37 cellular contexts compared by ENCODE assay signal in genomic region chr5:35209862-35210261, GRCh38. TPM values are rescaled to one million over a fixed set of nuclear protein-coding genes. Genes with fewer than 3 reads are reported as not detected.
"Had no signal": no experiment of that assay in that cellular context is flagged by ENCODE, and none has a peak within 500 bp of the region (broad histone marks: within the 10 kb centered on the region; RNA-seq: fewer than 3 reads in every experiment).

No MANE protein-coding gene starts in this region.

- H3K36me3 Mint-ChIP-seq: activated naive CD4-positive, alpha-beta T cell treated with anti-CD3 and anti-CD28 coated beads, Interleukin-2, amount 10 ng/mL, durations not matched to agents 7 days and 5 days; activated naive CD4-positive, alpha-beta T cell treated with anti-CD3 and anti-CD28 coated beads, Interleukin-2, amount 50 U/mL, for 24 hours; activated naive CD4-positive, alpha-beta T cell treated with anti-CD3 and anti-CD28 coated beads, Interleukin-2, amount 50 U/mL, for 72 hours; activated naive CD8-positive, alpha-beta T cell; activated naive CD8-positive, alpha-beta T cell treated with anti-CD3 and anti-CD28 coated beads for 36 hours; activated naive CD8-positive, alpha-beta T cell treated with anti-CD3 and anti-CD28 coated beads, Interleukin-2, amount 10 ng/mL, durations not matched to agents 7 days and 5 days; brain had no signal

- H3K9me3 Mint-ChIP-seq: activated naive CD4-positive, alpha-beta T cell treated with anti-CD3 and anti-CD28 coated beads for 36 hours; activated naive CD4-positive, alpha-beta T cell treated with anti-CD3 and anti-CD28 coated beads, Interleukin-2, amount 10 ng/mL, durations not matched to agents 7 days and 5 days; activated naive CD4-positive, alpha-beta T cell treated with anti-CD3 and anti-CD28 coated beads, Interleukin-2, amount 50 U/mL, for 24 hours; activated naive CD4-positive, alpha-beta T cell treated with anti-CD3 and anti-CD28 coated beads, Interleukin-2, amount 50 U/mL, for 72 hours; activated naive CD8-positive, alpha-beta T cell treated with anti-CD3 and anti-CD28 coated beads for 36 hours; activated naive CD8-positive, alpha-beta T cell treated with anti-CD3 and anti-CD28 coated beads, Interleukin-2, amount 10 ng/mL, durations not matched to agents 7 days and 5 days; activated naive CD8-positive, alpha-beta T cell treated with anti-CD3 and anti-CD28 coated beads, Interleukin-2, amount 50 U/mL, for 24 hours; activated T-cell treated with anti-CD3 and anti-CD28 coated beads, Interleukin-2, amount 50 U/mL, for 24 hours; activated T-cell treated with anti-CD3 and anti-CD28 coated beads, Interleukin-2, amount 50 U/mL, for 4 hours; activated T-cell treated with anti-CD3 and anti-CD28 coated beads, Interleukin-2, amount 50 U/mL, for 72 hours; activated T-helper 1 cell treated with anti-CD3 and anti-CD28 coated beads, Interleukin-12 subunit alpha, Interleukin-12 subunit beta, Interleukin-2, Interleukin-4 antibody, amounts not matched to agents 30 ng/mL and 10 ng/mL and 1 ng/mL, durations not matched to agents 14 hours and 24 hours and 36 hours; activated T-helper 17 cell treated with anti-CD3 and anti-CD28 coated beads, Interleukin-2, amount 50 U/mL, for 72 hours; activated T-helper 2 cell treated with anti-CD3 and anti-CD28 coated beads, Interferon-gamma antibody, Interleukin-2, Interleukin-4, amounts not matched to agents 10 μg/mL and 5 μg/mL and 100 μg/mL, durations not matched to agents 14 hours and 24 hours and 36 hours; brain; central memory CD8-positive, alpha-beta T cell had no signal

- H3K27me3 Mint-ChIP-seq: brain had no signal

- H3K27me3 ChIP-seq: adrenal gland, ascending aorta, body of pancreas, brain microvascular endothelial cell, breast epithelium had no signal

- H3K9me3 ChIP-seq: adrenal gland, ascending aorta, body of pancreas, breast epithelium had no signal

- H3K4me1 Mint-ChIP-seq: activated naive CD4-positive, alpha-beta T cell treated with anti-CD3 and anti-CD28 coated beads, Interleukin-2, amount 10 ng/mL, durations not matched to agents 7 days and 5 days; activated naive CD4-positive, alpha-beta T cell treated with anti-CD3 and anti-CD28 coated beads, Interleukin-2, amount 50 U/mL, for 24 hours; activated naive CD8-positive, alpha-beta T cell treated with anti-CD3 and anti-CD28 coated beads, Interleukin-2, amount 10 ng/mL, durations not matched to agents 7 days and 5 days; activated T-helper 17 cell treated with anti-CD3 and anti-CD28 coated beads, Interleukin-2, amount 50 U/mL, for 72 hours; central memory CD8-positive, alpha-beta T cell had no signal

- H3K27ac ChIP-seq: adrenal gland, ascending aorta, body of pancreas, brain microvascular endothelial cell, breast epithelium, cardiac muscle cell had no signal

- DNase-seq: activated effector memory CD4-positive, alpha-beta T cell treated with anti-CD3 and anti-CD28 coated beads, Interleukin-2, amount 50 U/mL, for 16 hours; activated effector memory CD4-positive, alpha-beta T cell treated with Interleukin-2 at 50 U/mL for 16 hours; activated gamma-delta T cell; activated gamma-delta T cell treated with Interleukin-2 at 50 U/mL for 16 hours; activated naive CD4-positive, alpha-beta T cell; activated naive CD4-positive, alpha-beta T cell treated with anti-CD3 and anti-CD28 coated beads for 36 hours; activated naive CD4-positive, alpha-beta T cell treated with anti-CD3 and anti-CD28 coated beads, Interleukin-2, amount 10 ng/mL, durations not matched to agents 7 days and 5 days; activated naive CD4-positive, alpha-beta T cell treated with anti-CD3 and anti-CD28 coated beads, Interleukin-2, amount 50 U/mL, for 16 hours; activated naive CD4-positive, alpha-beta T cell treated with Interleukin-2 at 50 U/mL for 16 hours; activated naive CD8-positive, alpha-beta T cell treated with anti-CD3 and anti-CD28 coated beads for 36 hours; activated naive CD8-positive, alpha-beta T cell treated with anti-CD3 and anti-CD28 coated beads, Interleukin-2, amount 10 ng/mL, durations not matched to agents 7 days and 5 days; activated naive CD8-positive, alpha-beta T cell treated with anti-CD3 and anti-CD28 coated beads, Interleukin-2, amount 50 U/mL, for 24 hours; activated T-cell treated with anti-CD3 and anti-CD28 coated beads for 4 hours; activated T-cell treated with anti-CD3 and anti-CD28 coated beads, Interleukin-2, amount 50 U/mL, for 1 hour; activated T-cell treated with anti-CD3 and anti-CD28 coated beads, Interleukin-2, amount 50 U/mL, for 24 hours; activated T-cell treated with anti-CD3 and anti-CD28 coated beads, Interleukin-2, amount 50 U/mL, for 4 hours; activated T-cell treated with anti-CD3 and anti-CD28 coated beads, Interleukin-2, amount 50 U/mL, for 48 hours; activated T-cell treated with anti-CD3 and anti-CD28 coated beads, Interleukin-2, amount 50 U/mL, for 72 hours; amniotic stem cell; amygdala; aorta; body of pancreas; brain microvascular endothelial cell; central memory CD4-positive, alpha-beta T cell; cerebellar nuclear complex had no signal

- H3K27ac Mint-ChIP-seq: activated naive CD4-positive, alpha-beta T cell treated with anti-CD3 and anti-CD28 coated beads for 36 hours; activated naive CD4-positive, alpha-beta T cell treated with anti-CD3 and anti-CD28 coated beads, Interleukin-2, amount 10 ng/mL, durations not matched to agents 7 days and 5 days; activated naive CD4-positive, alpha-beta T cell treated with anti-CD3 and anti-CD28 coated beads, Interleukin-2, amount 50 U/mL, for 24 hours; activated naive CD4-positive, alpha-beta T cell treated with anti-CD3 and anti-CD28 coated beads, Interleukin-2, amount 50 U/mL, for 72 hours; activated naive CD8-positive, alpha-beta T cell; activated naive CD8-positive, alpha-beta T cell treated with anti-CD3 and anti-CD28 coated beads for 36 hours; activated naive CD8-positive, alpha-beta T cell treated with anti-CD3 and anti-CD28 coated beads, Interleukin-2, amount 10 ng/mL, durations not matched to agents 7 days and 5 days; activated naive CD8-positive, alpha-beta T cell treated with anti-CD3 and anti-CD28 coated beads, Interleukin-2, amount 50 U/mL, for 24 hours; activated T-cell treated with anti-CD3 and anti-CD28 coated beads, Interleukin-2, amount 50 U/mL, for 24 hours; activated T-cell treated with anti-CD3 and anti-CD28 coated beads, Interleukin-2, amount 50 U/mL, for 72 hours; activated T-helper 1 cell treated with anti-CD3 and anti-CD28 coated beads, Interleukin-12 subunit alpha, Interleukin-12 subunit beta, Interleukin-2, Interleukin-4 antibody, amounts not matched to agents 30 ng/mL and 10 ng/mL and 1 ng/mL, durations not matched to agents 14 hours and 24 hours and 36 hours; activated T-helper 17 cell treated with anti-CD3 and anti-CD28 coated beads, Interleukin-2, amount 50 U/mL, for 72 hours; activated T-helper 2 cell treated with anti-CD3 and anti-CD28 coated beads, Interferon-gamma antibody, Interleukin-2, Interleukin-4, amounts not matched to agents 10 μg/mL and 5 μg/mL and 100 μg/mL, durations not matched to agents 14 hours and 24 hours and 36 hours; brain had no signal

- H3K4me3 ChIP-seq: adrenal gland, ascending aorta, body of pancreas, breast epithelium, cardiac muscle cell had no signal

- H3K4me1 ChIP-seq: ascending aorta, breast epithelium had no signal

- H3K36me3 ChIP-seq: adrenal gland, ascending aorta, brain microvascular endothelial cell, breast epithelium, cardiac muscle cell had no signal

- H3K4me3 Mint-ChIP-seq: activated naive CD4-positive, alpha-beta T cell treated with anti-CD3 and anti-CD28 coated beads for 36 hours; activated naive CD4-positive, alpha-beta T cell treated with anti-CD3 and anti-CD28 coated beads, Interleukin-2, amount 10 ng/mL, durations not matched to agents 7 days and 5 days; activated naive CD4-positive, alpha-beta T cell treated with anti-CD3 and anti-CD28 coated beads, Interleukin-2, amount 50 U/mL, for 24 hours; activated naive CD8-positive, alpha-beta T cell; activated naive CD8-positive, alpha-beta T cell treated with anti-CD3 and anti-CD28 coated beads for 36 hours; activated naive CD8-positive, alpha-beta T cell treated with anti-CD3 and anti-CD28 coated beads, Interleukin-2, amount 10 ng/mL, durations not matched to agents 7 days and 5 days; activated naive CD8-positive, alpha-beta T cell treated with anti-CD3 and anti-CD28 coated beads, Interleukin-2, amount 50 U/mL, for 24 hours; activated T-cell treated with anti-CD3 and anti-CD28 coated beads, Interleukin-2, amount 50 U/mL, for 24 hours; activated T-cell treated with anti-CD3 and anti-CD28 coated beads, Interleukin-2, amount 50 U/mL, for 4 hours; activated T-cell treated with anti-CD3 and anti-CD28 coated beads, Interleukin-2, amount 50 U/mL, for 72 hours; activated T-helper 1 cell treated with anti-CD3 and anti-CD28 coated beads, Interleukin-12 subunit alpha, Interleukin-12 subunit beta, Interleukin-2, Interleukin-4 antibody, amounts not matched to agents 30 ng/mL and 10 ng/mL and 1 ng/mL, durations not matched to agents 14 hours and 24 hours and 36 hours; activated T-helper 17 cell treated with anti-CD3 and anti-CD28 coated beads, Interleukin-2, amount 50 U/mL, for 72 hours; brain; central memory CD8-positive, alpha-beta T cell had no signal

RNA-seq across cellular contexts. Expression of gene PRLR, which starts 20.4 kb away (rescaled TPM):
- polyA plus RNA-seq: cardiac muscle cell had no signal
